Comparison of ENCODE assay signal across 8 cellular contexts in genomic region chr17:40113110-40113960, GRCh38. TPM values are rescaled to one million over a fixed set of nuclear protein-coding genes. Genes with fewer than 3 reads are reported as not detected.
DNase-seq lines count a peak whose midpoint lies in the region; ATAC-seq and TF ChIP-seq lines count a peak whose summit lies in the region.

No MANE protein-coding gene starts in this region.

- H3K4me1 Mint-ChIP-seq in GM23338: peaks cover 66% of the 10 kb centered on the region
- H3K4me1 Mint-ChIP-seq in activated T-helper 2 cell treated with anti-CD3 and anti-CD28 coated beads, Interferon-gamma antibody, Interleukin-2, Interleukin-4, amounts not matched to agents 10 μg/mL and 5 μg/mL and 100 μg/mL, durations not matched to agents 14 hours and 24 hours and 36 hours (ENCODE audit: low read depth): peaks cover 40% of the 10 kb centered on the region
- H3K4me1 Mint-ChIP-seq in natural killer cell treated with Interleukin-12 subunit alpha and Interleukin-12 subunit beta and Interleukin-15 and Interleukin-18, amount 100 ng/mL, for 72 hours (ENCODE audit: low read depth in 2 of 2): peaks cover 38 to 51% of the 10 kb centered on the region in 2 donors

- H3K27ac Mint-ChIP-seq in GM23338: peak overlapping the region; percentile 98
- H3K27ac Mint-ChIP-seq in activated T-helper 2 cell treated with anti-CD3 and anti-CD28 coated beads, Interferon-gamma antibody, Interleukin-2, Interleukin-4, amounts not matched to agents 10 μg/mL and 5 μg/mL and 100 μg/mL, durations not matched to agents 14 hours and 24 hours and 36 hours: peak overlapping the region; percentile 89
- peak overlapping the region; percentile 76 to 80 for H3K27ac Mint-ChIP-seq in natural killer cell treated with Interleukin-12 subunit alpha and Interleukin-12 subunit beta and Interleukin-15 and Interleukin-18, amount 100 ng/mL, for 72 hours

- peak overlapping the region; percentile 96 for H3K27ac ChIP-seq in GM23338 (ENCODE audit: low read depth)

- peak overlapping the region; percentile 68 for H3K4me3 Mint-ChIP-seq in GM23338
- H3K4me3 Mint-ChIP-seq in activated T-helper 2 cell treated with anti-CD3 and anti-CD28 coated beads, Interferon-gamma antibody, Interleukin-2, Interleukin-4, amounts not matched to agents 10 μg/mL and 5 μg/mL and 100 μg/mL, durations not matched to agents 14 hours and 24 hours and 36 hours (ENCODE audit: low read depth): peak overlapping the region; percentile 81
- H3K4me3 Mint-ChIP-seq in natural killer cell treated with Interleukin-12 subunit alpha and Interleukin-12 subunit beta and Interleukin-15 and Interleukin-18, amount 100 ng/mL, for 72 hours: peak overlapping the region; percentile 89

- peak; percentile 43 for ATAC-seq in GM23338
- peak; percentile 93 to 97 for ATAC-seq in natural killer cell treated with Interleukin-12 subunit alpha and Interleukin-12 subunit beta and Interleukin-15 and Interleukin-18, amount 100 ng/mL, for 72 hours

- peak overlapping the region; percentile 16 for H3K4me3 ChIP-seq in GM23338
- peak overlapping the region; percentile 44 for H3K4me3 ChIP-seq in LNCaP clone FGC (ENCODE audit: low read depth, low read length)

- DNase-seq in EL: peak; percentile 96
- DNase-seq in GM23338 (ENCODE audit: low spot score): peak; percentile 97
- peak; percentile 88 for DNase-seq in LNCaP clone FGC (ENCODE audit: low read depth)
- peak; percentile 96 for DNase-seq in RPMI8226
- DNase-seq in activated T-helper 2 cell treated with anti-CD3 and anti-CD28 coated beads, Interferon-gamma antibody, Interleukin-2, Interleukin-4, amounts not matched to agents 10 μg/mL and 5 μg/mL and 100 μg/mL, durations not matched to agents 14 hours and 24 hours and 36 hours (ENCODE audit: low spot score): peak; percentile 89
- DNase-seq in fibroblast of peridontal ligament (ENCODE audit: extremely low read depth): peak; percentile 96
- peak; percentile 92 for DNase-seq in natural killer cell treated with Interleukin-12 subunit alpha and Interleukin-12 subunit beta and Interleukin-15 and Interleukin-18, amount 100 ng/mL, for 72 hours (ENCODE audit: low spot score)
- peak; percentile 92 for DNase-seq in stimulated activated naive CD4-positive, alpha-beta T cell treated with Interleukin-2 at 50 U/mL for 16 hours (lab: John Stamatoyannopoulos, UW)

- no peaks in the 10 kb centered on the region for H3K9me2 ChIP-seq in GM23338 (ENCODE audit: insufficient read depth)

- no peaks in the 10 kb centered on the region for H3K36me3 ChIP-seq in GM23338 (ENCODE audit: insufficient read depth)

- peaks cover 9% of the 10 kb centered on the region; the same call in 2 of the 3 replicates for H3K36me3 Mint-ChIP-seq in GM23338 (ENCODE audit: low read depth)
- H3K36me3 Mint-ChIP-seq in activated T-helper 2 cell treated with anti-CD3 and anti-CD28 coated beads, Interferon-gamma antibody, Interleukin-2, Interleukin-4, amounts not matched to agents 10 μg/mL and 5 μg/mL and 100 μg/mL, durations not matched to agents 14 hours and 24 hours and 36 hours (ENCODE audit: low read depth): peaks cover under 1% of the 10 kb centered on the region
- no peaks in the 10 kb centered on the region for H3K36me3 Mint-ChIP-seq in natural killer cell treated with Interleukin-12 subunit alpha and Interleukin-12 subunit beta and Interleukin-15 and Interleukin-18, amount 100 ng/mL, for 72 hours

- peaks cover 12% of the 10 kb centered on the region for H3K27me3 Mint-ChIP-seq in GM23338 (ENCODE audit: insufficient read depth, low read depth, poor library complexity)
- no peaks in the 10 kb centered on the region for H3K27me3 Mint-ChIP-seq in activated T-helper 2 cell treated with anti-CD3 and anti-CD28 coated beads, Interferon-gamma antibody, Interleukin-2, Interleukin-4, amounts not matched to agents 10 μg/mL and 5 μg/mL and 100 μg/mL, durations not matched to agents 14 hours and 24 hours and 36 hours (ENCODE audit: low read depth)
- no peaks in the 10 kb centered on the region for H3K27me3 Mint-ChIP-seq in natural killer cell treated with Interleukin-12 subunit alpha and Interleukin-12 subunit beta and Interleukin-15 and Interleukin-18, amount 100 ng/mL, for 72 hours

- no peaks in the 10 kb centered on the region for H3K27me3 ChIP-seq in GM23338 (ENCODE audit: insufficient read depth)

- H3F3A ChIP-seq in GM23338 (replicated peaks; ENCODE audit: low read depth): peaks cover 17% of the 10 kb centered on the region; the same call in 1 of the 2 replicates

- peaks cover 58% of the 10 kb centered on the region for H3K4me1 ChIP-seq in GM23338 (ENCODE audit: insufficient read depth)

- no peak overlapping the region for H2AFZ ChIP-seq in GM23338

- H4K20me1 ChIP-seq in GM23338 (replicated peaks; ENCODE audit: insufficient read depth): no peaks in the 10 kb centered on the region

- peak overlapping the region; percentile 44 for H3K4me2 ChIP-seq in GM23338

- TF ChIP-seq CTCF in GM23338 (conservative IDR thresholded peaks at IDR 0.05; ENCODE audit: low read depth in 2 of 2) (peak; percentile 89 to 93), LNCaP clone FGC (IDR thresholded peaks at IDR 0.05; ENCODE audit: control insufficient read depth, extremely low read depth, insufficient read depth) (peak; percentile 90)

- H3K9me3 Mint-ChIP-seq in GM23338: no peaks in the 10 kb centered on the region
- H3K9me3 Mint-ChIP-seq in activated T-helper 2 cell treated with anti-CD3 and anti-CD28 coated beads, Interferon-gamma antibody, Interleukin-2, Interleukin-4, amounts not matched to agents 10 μg/mL and 5 μg/mL and 100 μg/mL, durations not matched to agents 14 hours and 24 hours and 36 hours: no peaks in the 10 kb centered on the region
- H3K9me3 Mint-ChIP-seq in natural killer cell treated with Interleukin-12 subunit alpha and Interleukin-12 subunit beta and Interleukin-15 and Interleukin-18, amount 100 ng/mL, for 72 hours: no peaks in the 10 kb centered on the region

- intact Hi-C loops in activated T-helper 2 cell treated with anti-CD3 and anti-CD28 coated beads, Interferon-gamma antibody, Interleukin-2, Interleukin-4, amounts not matched to agents 10 μg/mL and 5 μg/mL and 100 μg/mL, durations not matched to agents 14 hours and 24 hours and 36 hours (cut with micrococcal nuclease): loop anchor here (1.0 to 5.0 kb wide), 3 partner anchors 8 to 101 kb away; partner anchors contain the start of gene MSL1

- H3K79me2 ChIP-seq in GM23338 (replicated peaks; ENCODE audit: insufficient read depth): no peaks in the 10 kb centered on the region

TF ChIP-seq in GM23338, 12 proteins besides CTCF, POLR2A, EP300 and RAD21 (continues in another document):
- TF ChIP-seq STAT1 (IDR thresholded peaks at IDR 0.05; ENCODE audit: unreplicated experiment): no peak

RNA-seq across cellular contexts. Expression of gene MSL1, which starts 8.4 kb away (rescaled TPM):
- total RNA-seq in GM23338 (2014; rRNA removed; shearing (Covaris generic)): 52.5 and 56.5 TPM in 2 replicates
- polyA plus RNA-seq in GM23338 (2016; fragmentation: Nextera tagmentation; extraction: Ambion mirVana): 14.3 and 16.2 TPM in 2 replicates
- 87.6 and 95.8 TPM in 2 replicates for total RNA-seq in activated T-helper 2 cell treated with anti-CD3 and anti-CD28 coated beads, Interferon-gamma antibody, Interleukin-2, Interleukin-4, amounts not matched to agents 10 μg/mL and 5 μg/mL and 100 μg/mL, durations not matched to agents 14 hours and 24 hours and 36 hours
- total RNA-seq in natural killer cell treated with Interleukin-12 subunit alpha and Interleukin-12 subunit beta and Interleukin-15 and Interleukin-18, amount 100 ng/mL, for 72 hours: 100 to 1,000 TPM in 1 of 2 donors, 10 to 100 TPM in 1; 79.8 to 102 TPM

RNA-seq across cellular contexts. Expression of gene NR1D1, which starts 12.9 kb away (rescaled TPM):
- total RNA-seq in GM23338 (2014; rRNA removed; shearing (Covaris generic)): 3.6 and 4.2 TPM in 2 replicates
- 3.1 and 3.3 TPM in 2 replicates for polyA plus RNA-seq in GM23338 (2016; fragmentation: Nextera tagmentation; extraction: Ambion mirVana)
- 6.6 and 6.8 TPM in 2 replicates for total RNA-seq in activated T-helper 2 cell treated with anti-CD3 and anti-CD28 coated beads, Interferon-gamma antibody, Interleukin-2, Interleukin-4, amounts not matched to agents 10 μg/mL and 5 μg/mL and 100 μg/mL, durations not matched to agents 14 hours and 24 hours and 36 hours
- 1 to 10 TPM; 1.4 to 5.4 TPM for total RNA-seq in natural killer cell treated with Interleukin-12 subunit alpha and Interleukin-12 subunit beta and Interleukin-15 and Interleukin-18, amount 100 ng/mL, for 72 hours

RNA-seq across cellular contexts. Expression of gene CASC3, which starts 27.0 kb away (rescaled TPM):
- total RNA-seq in GM23338 (2014; rRNA removed; shearing (Covaris generic)): 76.1 and 82.9 TPM in 2 replicates
- polyA plus RNA-seq in GM23338 (2016; fragmentation: Nextera tagmentation; extraction: Ambion mirVana): 34.4 and 37.5 TPM in 2 replicates
- total RNA-seq in activated T-helper 2 cell treated with anti-CD3 and anti-CD28 coated beads, Interferon-gamma antibody, Interleukin-2, Interleukin-4, amounts not matched to agents 10 μg/mL and 5 μg/mL and 100 μg/mL, durations not matched to agents 14 hours and 24 hours and 36 hours: 118 and 120 TPM in 2 replicates
- 100 to 1,000 TPM in 1 of 2 donors, 10 to 100 TPM in 1; 83.1 to 101 TPM for total RNA-seq in natural killer cell treated with Interleukin-12 subunit alpha and Interleukin-12 subunit beta and Interleukin-15 and Interleukin-18, amount 100 ng/mL, for 72 hours

RNA-seq across cellular contexts. Expression of gene THRA, which starts 50.6 kb away (rescaled TPM):
- total RNA-seq in GM23338 (2014; rRNA removed; shearing (Covaris generic)): 9.6 and 10.5 TPM in 2 replicates
- 3.4 and 3.6 TPM in 2 replicates for polyA plus RNA-seq in GM23338 (2016; fragmentation: Nextera tagmentation; extraction: Ambion mirVana)
- 4.9 and 5.6 TPM in 2 replicates for total RNA-seq in activated T-helper 2 cell treated with anti-CD3 and anti-CD28 coated beads, Interferon-gamma antibody, Interleukin-2, Interleukin-4, amounts not matched to agents 10 μg/mL and 5 μg/mL and 100 μg/mL, durations not matched to agents 14 hours and 24 hours and 36 hours
- total RNA-seq in natural killer cell treated with Interleukin-12 subunit alpha and Interleukin-12 subunit beta and Interleukin-15 and Interleukin-18, amount 100 ng/mL, for 72 hours: 10 to 100 TPM in 1 of 2 donors, 1 to 10 TPM in 1; 4.9 to 10.9 TPM

RNA-seq across cellular contexts. Expression of gene MED24, which starts 59.1 kb away (rescaled TPM):
- total RNA-seq in GM23338 (2014; rRNA removed; shearing (Covaris generic)): 88.9 and 95.1 TPM in 2 replicates
- polyA plus RNA-seq in GM23338 (2016; fragmentation: Nextera tagmentation; extraction: Ambion mirVana): 44.4 and 44.8 TPM in 2 replicates
- total RNA-seq in activated T-helper 2 cell treated with anti-CD3 and anti-CD28 coated beads, Interferon-gamma antibody, Interleukin-2, Interleukin-4, amounts not matched to agents 10 μg/mL and 5 μg/mL and 100 μg/mL, durations not matched to agents 14 hours and 24 hours and 36 hours: 110 and 116 TPM in 2 replicates
- 100 to 1,000 TPM in 1 of 2 donors, 10 to 100 TPM in 1; 91.5 to 147 TPM for total RNA-seq in natural killer cell treated with Interleukin-12 subunit alpha and Interleukin-12 subunit beta and Interleukin-15 and Interleukin-18, amount 100 ng/mL, for 72 hours

Comparison
In these comparisons a context has a peak if more than half of its experiments do, and no peak if none do; other contexts are left out.
1. Peak in every context shown above with its lines: DNase-seq, ATAC-seq, H3K4me3 ChIP-seq and H3K27ac ChIP-seq.